25 cellular contexts compared by ENCODE assay signal in the genomic region with DNA sequence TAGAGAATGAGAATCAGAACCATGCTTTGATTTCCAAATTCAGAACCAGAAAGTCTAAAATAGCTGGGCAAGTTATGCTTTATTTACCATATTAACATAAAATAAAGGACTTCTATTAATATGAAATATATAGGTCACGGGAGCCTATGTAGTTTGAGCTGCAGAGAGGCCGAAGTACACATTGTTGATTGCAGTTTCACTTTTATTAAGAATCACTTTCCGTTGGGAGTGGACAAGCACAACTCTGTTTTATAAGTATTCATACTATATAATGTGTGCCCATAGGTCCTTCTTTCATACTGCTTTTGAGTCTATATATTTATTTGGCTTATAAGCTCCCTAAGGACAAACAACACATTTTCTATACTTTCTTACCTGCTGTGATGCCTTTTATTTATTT. TPM values are rescaled to one million over a fixed set of nuclear protein-coding genes. Genes with fewer than 3 reads are reported as not detected.
"Had no signal": no experiment of that assay in that cellular context is flagged by ENCODE, and none has a peak within 500 bp of the region (broad histone marks: within the 10 kb centered on the region; RNA-seq: fewer than 3 reads in every experiment).

No MANE protein-coding gene starts in this region.

- H3K9me3 ChIP-seq: Peyer's patch, SJSA1 had no signal

- DNase-seq: Karpas-422; KBM-7; MM.1S; NCI-H1092 treated with DMSO at 0.1 percent for 48 hours; NCI-H1436; NCI-H187; NCI-H2029; NCI-H2081 treated with DMSO at 0.1 percent for 48 hours; NCI-H2171; NCI-H226; NCI-H446; NCI-H510A; NCI-H524 treated with DMSO at 0.1 percent for 48 hours; NCI-H69; NCI-H774; NK-92 treated with Interleukin-12 subunit alpha and Interleukin-12 subunit beta, amount 100 ng/mL, for 24 hours; PC-9; Peyer's patch; SHP77 treated with DMSO at 0.1 percent for 48 hours had no signal

- H3K36me3 ChIP-seq: Peyer's patch, SJSA1 had no signal

- H2AFZ ChIP-seq: PC-9 had no signal

- H3K4me1 ChIP-seq: Peyer's patch, SJSA1 had no signal

- H3K4me3 ChIP-seq: PC-9, Peyer's patch, SJSA1, SK-N-MC had no signal

- H3K27me3 ChIP-seq: Peyer's patch, SJSA1 had no signal

- H3K27ac ChIP-seq: PC-9, Peyer's patch, SJSA1, SK-N-MC had no signal

- H3K4me2 ChIP-seq: PC-9 had no signal

- ATAC-seq: Right ventricle myocardium inferior had no signal

RNA-seq across cellular contexts. Expression of a gene that starts 58.7 kb away (rescaled TPM):
- total RNA-seq: HT-29, OCI-LY7, PC-9, Peyer's patch, Right ventricle myocardium inferior, RPMI7951, SJSA1 had no signal
